ENCODE assay signal across 1 cellular context in the genomic region with DNA sequence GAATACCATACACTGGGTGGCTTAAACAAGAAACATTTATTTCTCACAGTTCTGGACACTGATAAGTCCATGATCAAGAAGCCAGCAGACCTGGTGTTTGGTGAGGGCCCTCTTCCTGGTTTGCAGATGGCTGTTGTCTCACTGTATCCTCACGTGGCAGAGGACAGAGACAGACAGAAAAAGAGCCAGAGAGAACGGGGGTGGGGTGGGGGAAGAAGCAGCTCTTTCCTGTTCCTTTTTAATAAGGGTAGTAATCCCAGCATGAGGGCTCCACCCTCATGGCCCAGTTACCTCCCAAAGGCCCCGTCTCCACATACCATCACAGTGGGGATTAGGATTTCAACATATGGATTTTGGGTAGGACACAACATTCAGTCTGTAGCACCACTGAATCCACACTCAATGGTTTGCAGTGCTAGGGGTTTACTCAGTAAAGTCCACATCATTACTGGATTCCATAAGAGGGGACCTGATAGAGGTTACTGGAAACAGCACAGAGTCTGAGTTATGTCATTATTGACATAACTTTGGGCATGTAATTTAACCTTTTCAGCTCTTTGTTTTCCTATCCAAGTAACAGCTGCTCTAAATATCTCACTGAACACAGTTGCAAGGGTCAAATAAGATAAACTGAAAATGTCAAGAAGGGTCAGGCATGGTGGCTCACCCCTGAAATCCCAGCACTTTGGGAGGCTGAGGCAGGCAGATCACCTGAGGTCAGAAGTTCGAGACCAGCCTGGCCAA.
TF ChIP-seq lines count a peak whose summit lies in the region.

No MANE protein-coding gene starts in this region.

TF ChIP-seq in liver, 16 proteins besides CTCF, POLR2A, EP300 and RAD21 (continued from another document):
- TF ChIP-seq, protein P1, sequence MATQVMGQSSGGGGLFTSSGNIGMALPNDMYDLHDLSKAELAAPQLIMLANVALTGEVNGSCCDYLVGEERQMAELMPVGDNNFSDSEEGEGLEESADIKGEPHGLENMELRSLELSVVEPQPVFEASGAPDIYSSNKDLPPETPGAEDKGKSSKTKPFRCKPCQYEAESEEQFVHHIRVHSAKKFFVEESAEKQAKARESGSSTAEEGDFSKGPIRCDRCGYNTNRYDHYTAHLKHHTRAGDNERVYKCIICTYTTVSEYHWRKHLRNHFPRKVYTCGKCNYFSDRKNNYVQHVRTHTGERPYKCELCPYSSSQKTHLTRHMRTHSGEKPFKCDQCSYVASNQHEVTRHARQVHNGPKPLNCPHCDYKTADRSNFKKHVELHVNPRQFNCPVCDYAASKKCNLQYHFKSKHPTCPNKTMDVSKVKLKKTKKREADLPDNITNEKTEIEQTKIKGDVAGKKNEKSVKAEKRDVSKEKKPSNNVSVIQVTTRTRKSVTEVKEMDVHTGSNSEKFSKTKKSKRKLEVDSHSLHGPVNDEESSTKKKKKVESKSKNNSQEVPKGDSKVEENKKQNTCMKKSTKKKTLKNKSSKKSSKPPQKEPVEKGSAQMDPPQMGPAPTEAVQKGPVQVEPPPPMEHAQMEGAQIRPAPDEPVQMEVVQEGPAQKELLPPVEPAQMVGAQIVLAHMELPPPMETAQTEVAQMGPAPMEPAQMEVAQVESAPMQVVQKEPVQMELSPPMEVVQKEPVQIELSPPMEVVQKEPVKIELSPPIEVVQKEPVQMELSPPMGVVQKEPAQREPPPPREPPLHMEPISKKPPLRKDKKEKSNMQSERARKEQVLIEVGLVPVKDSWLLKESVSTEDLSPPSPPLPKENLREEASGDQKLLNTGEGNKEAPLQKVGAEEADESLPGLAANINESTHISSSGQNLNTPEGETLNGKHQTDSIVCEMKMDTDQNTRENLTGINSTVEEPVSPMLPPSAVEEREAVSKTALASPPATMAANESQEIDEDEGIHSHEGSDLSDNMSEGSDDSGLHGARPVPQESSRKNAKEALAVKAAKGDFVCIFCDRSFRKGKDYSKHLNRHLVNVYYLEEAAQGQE (IDR thresholded peaks at IDR 0.05), result no peak
- TF ChIP-seq HNF4G (IDR thresholded peaks at IDR 0.05) (no peak), EGR1 (IDR thresholded peaks at IDR 0.05; ENCODE audit: low read depth in 2 of 2) (no peak), SP1 (IDR thresholded peaks at IDR 0.05) (peak; percentile 59)
